ENCODE assay signal across 20 cellular contexts in genomic region chr7:133520248-133520647, GRCh38.
DNase-seq lines count a peak whose midpoint lies in the region; ATAC-seq, FAIRE-seq and TF ChIP-seq lines count a peak whose summit lies in the region.
"Had no signal": no experiment of that assay in that cellular context is flagged by ENCODE, and none has a peak within 500 bp of the region (broad histone marks: within the 10 kb centered on the region; RNA-seq: fewer than 3 reads in every experiment).

No MANE protein-coding gene starts in this region.

- H3K4me3 ChIP-seq in A549 (no peak overlapping the region), Panc1 (ENCODE audit: low read depth in 2 of 2, low read length in 2 of 2) (no peak overlapping the region)
- H3K4me3 ChIP-seq: BLaER1 treated with 17β-estradiol and CSF1 and Interleukin-3, amounts not matched to agents 10 nM and 100 nM had no signal

- FAIRE-seq in A549 (lab: Jason Lieb, UNC) = no peak
- FAIRE-seq in GM12892 (lab: Jason Lieb, UNC) = peak; percentile 17
- FAIRE-seq: D721Med, G401.6, GM12891, GM18507 had no signal

- no peak for TF ChIP-seq CTCF in A549 (IDR thresholded peaks at IDR 0.05)
- TF ChIP-seq CTCF in Panc1 (IDR thresholded peaks at IDR 0.05) = no peak

- H3K4me1 ChIP-seq in A549 (no peaks in the 10 kb centered on the region), Panc1 (ENCODE audit: control insufficient read depth, insufficient read depth, low read length) (no peaks in the 10 kb centered on the region)
- H3K4me1 ChIP-seq: BLaER1 treated with 17β-estradiol and CSF1 and Interleukin-3, amounts not matched to agents 10 nM and 100 nM; Caco-2 had no signal

- WGBS in A549 (ENCODE audit: missing lambda C conversion rate) = 70% methylated on average over 1 of the region's 1 CpG

- POLR2A ChIA-PET in A549 (lab: Yijun Ruan, JAX) (no interaction called here), Panc1 (lab: Charles Lee) (no interaction called here)

- no peak for TF ChIP-seq POLR2A in A549 (IDR thresholded peaks at IDR 0.05; ENCODE audit: low read length)
- no peak for TF ChIP-seq POLR2A in GM12892 (IDR thresholded peaks at IDR 0.05; ENCODE audit: low read depth, low read length)

- H3K9me3 ChIP-seq in A549 (no peaks in the 10 kb centered on the region), Panc1 (ENCODE audit: control insufficient read depth, insufficient read depth, low read depth, low read length) (no peaks in the 10 kb centered on the region)
- H3K9me3 ChIP-seq: BLaER1 treated with 17β-estradiol and CSF1 and Interleukin-3, amounts not matched to agents 10 nM and 100 nM; Caco-2 had no signal

- in situ Hi-C loops in Panc1 (cut with HindIII; ENCODE audit: low pct_unique_long_range_greater_than_20kb, low sequenced_read_pairs) = no loop called here

- ATAC-seq in A549 = no peak
- ATAC-seq in Panc1 = no peak
- no peak for ATAC-seq in esophagus mucosa
- ATAC-seq: CD8-positive, alpha-beta T cell had no signal

- intact Hi-C loops in Panc1 (cut with micrococcal nuclease; ENCODE audit: unreplicated experiment) = no loop called here

- H3K4me2 ChIP-seq in A549 = no peak overlapping the region
- H3K4me2 ChIP-seq: BLaER1 treated with 17β-estradiol and CSF1 and Interleukin-3, amounts not matched to agents 10 nM and 100 nM had no signal

- H3K27me3 ChIP-seq in Panc1 (ENCODE audit: control insufficient read depth, insufficient read depth, low read length) = no peaks in the 10 kb centered on the region
- H3K27me3 ChIP-seq: BLaER1 treated with 17β-estradiol and CSF1 and Interleukin-3, amounts not matched to agents 10 nM and 100 nM had no signal

- no peak for DNase-seq in A549 (ENCODE audit: low read depth in 1 of 2, low spot score in 1 of 2)
- no peak for DNase-seq in GM12892 (ENCODE audit: insufficient read length)
- no peak for DNase-seq in Panc1 (ENCODE audit: low read depth, low spot score)
- DNase-seq in activated gamma-delta T cell (lab: John Stamatoyannopoulos, UW) = no peak
- DNase-seq in NCI-H524 treated with DMSO at 0.1 percent for 48 hours (lab: John Stamatoyannopoulos, UW) = no peak
- DNase-seq: 8988T; AML-193; Caco-2; Calu3; CD4-positive, alpha-beta T cell; CD8-positive, alpha-beta T cell; DMS79 treated with DMSO at 0.1 percent for 48 hours; GF-D8 had no signal

- BruUV-seq in Panc1 (replicated peaks; lab: Mats Ljungman, UMichigan) = TSS peak; percentile 30

- CTCF ChIA-PET in A549 (lab: Yijun Ruan, JAX) (no interaction called here), Panc1 (lab: Charles Lee) (no interaction called here)

- no peaks in the 10 kb centered on the region for H3K36me3 ChIP-seq in Panc1 (ENCODE audit: control insufficient read depth, insufficient read depth, low read length)

- H3K27ac ChIP-seq in A549 (no peak overlapping the region), Panc1 (ENCODE audit: low read length) (no peak overlapping the region)
- H3K27ac ChIP-seq: BLaER1 treated with 17β-estradiol and CSF1 and Interleukin-3, amounts not matched to agents 10 nM and 100 nM; C4-2B had no signal

- TF ChIP-seq RAD21 in A549 (conservative IDR thresholded peaks at IDR 0.05 in 1 of 2, IDR thresholded peaks at IDR 0.05 in 1 of 2) = no peak

- TF ChIP-seq EP300 in A549 (IDR thresholded peaks at IDR 0.05) = no peak

TF ChIP-seq in A549, 52 proteins besides CTCF, POLR2A, EP300 and RAD21:
- peak; percentile 35 for TF ChIP-seq MAFK (IDR thresholded peaks at IDR 0.05; ENCODE audit: partially characterized antibody)
- TF ChIP-seq CHD4 (IDR thresholded peaks at IDR 0.05; ENCODE audit: borderline replicate concordance) = no peak
